In the genomic region with DNA sequence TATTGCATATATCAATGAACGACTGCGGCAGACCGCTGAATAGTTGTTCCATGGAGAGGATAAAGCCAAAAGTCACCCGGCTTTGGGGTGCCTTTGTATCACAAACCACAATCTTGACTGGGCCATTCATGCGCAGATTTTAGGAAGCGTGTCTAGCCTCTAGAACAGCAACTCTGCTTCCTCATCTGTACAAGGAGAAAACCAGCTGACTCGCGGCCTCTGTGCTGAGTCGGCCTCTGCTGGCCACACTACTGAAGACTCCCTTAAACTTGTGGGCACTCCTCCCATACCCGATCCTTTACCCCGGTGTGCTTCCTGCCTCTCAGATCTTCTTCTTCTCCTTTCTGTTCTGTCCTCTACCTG, we compare ENCODE assay signal across 9 cellular contexts. TPM values are rescaled to one million over a fixed set of nuclear protein-coding genes. Genes with fewer than 3 reads are reported as not detected.
DNase-seq lines count a peak whose midpoint lies in the region; ATAC-seq, FAIRE-seq and TF ChIP-seq lines count a peak whose summit lies in the region.
"Had no signal": no experiment of that assay in that cellular context is flagged by ENCODE, and none has a peak within 500 bp of the region (broad histone marks: within the 10 kb centered on the region; RNA-seq: fewer than 3 reads in every experiment).

No MANE protein-coding gene starts in this region.

- DNase-seq in A549 (ENCODE audit: low read depth in 1 of 2, low spot score in 1 of 2) (no peak), T-helper 22 cell (ENCODE audit: low read depth) (peak; percentile 61), medulla oblongata (ENCODE audit: extremely low spot score) (peak; percentile 90), NCI-H82 treated with DMSO at 0.1 percent for 48 hours (lab: John Stamatoyannopoulos, UW; ENCODE audit: unreplicated experiment) (no peak)

- ATAC-seq in A549 (peak; percentile 73 to 80; a peak in 5 of 6 replicates), GM18861 (IDR thresholded peaks at IDR 0.05; ENCODE audit: unreplicated experiment) (peak; percentile 46), HG03103 (IDR thresholded peaks at IDR 0.05; ENCODE audit: low read depth, unreplicated experiment) (peak; percentile 62)

- H3K27me3 ChIP-seq in duodenal mucosa (ENCODE audit: control insufficient read depth in 1 of 2, insufficient read depth in 2 of 2, low read length in 2 of 2), result no peaks in the 10 kb centered on the region
- no peaks in the 10 kb centered on the region for H3K27me3 ChIP-seq in stomach smooth muscle (ENCODE audit: control insufficient read depth in 1 of 2, insufficient read depth in 2 of 2, low read length in 2 of 2)

- CTCF ChIA-PET in A549 (lab: Yijun Ruan, JAX), result interaction anchor here (1.2 to 1.4 kb wide), 2 partner anchors 11 to 38 kb away, joined by 3 read pairs; partner anchors contain the start of gene PLCD1

- no peak for TF ChIP-seq CTCF in A549 (IDR thresholded peaks at IDR 0.05)

- POLR2A ChIA-PET in A549 (lab: Yijun Ruan, JAX), result no interaction called here

- H3K9ac ChIP-seq in duodenal mucosa (ENCODE audit: low read depth in 1 of 2, low read length in 2 of 2), result peak overlapping the region; percentile 22 to 63
- H3K9ac ChIP-seq in stomach smooth muscle (ENCODE audit: low read length in 2 of 2), result peak overlapping the region in 1 of 2 donors; percentile 47

- H3K4me3 ChIP-seq in A549 (no peak overlapping the region), duodenal mucosa (ENCODE audit: low read depth in 1 of 2, low read length in 2 of 2) (peak overlapping the region; percentile 60 to 79), stomach smooth muscle (ENCODE audit: low read length in 2 of 2) (peak overlapping the region; percentile 73 to 78)

- WGBS in A549 (ENCODE audit: missing lambda C conversion rate), result 80% methylated on average over 11 of the region's 11 CpGs

- no peak for TF ChIP-seq RAD21 in A549 (conservative IDR thresholded peaks at IDR 0.05 in 1 of 2, IDR thresholded peaks at IDR 0.05 in 1 of 2)

- FAIRE-seq in A549 (lab: Jason Lieb, UNC), result no peak
- FAIRE-seq: endometrium had no signal

- TF ChIP-seq POLR2A in A549 (IDR thresholded peaks at IDR 0.05; ENCODE audit: low read length), result no peak

- no peaks in the 10 kb centered on the region for H3K4me1 ChIP-seq in A549
- H3K4me1 ChIP-seq in duodenal mucosa (ENCODE audit: control insufficient read depth in 1 of 2, insufficient read depth in 2 of 2, low read length in 2 of 2), result peaks cover 11 to 19% of the 10 kb centered on the region in 2 donors
- peaks cover 10% of the 10 kb centered on the region for H3K4me1 ChIP-seq in stomach smooth muscle (ENCODE audit: control insufficient read depth, insufficient read depth, low read length)

- H3K36me3 ChIP-seq in duodenal mucosa (ENCODE audit: control insufficient read depth in 1 of 2, insufficient read depth in 2 of 2, low read length in 2 of 2) (no peaks in the 10 kb centered on the region), stomach smooth muscle (ENCODE audit: control insufficient read depth in 2 of 2, insufficient read depth in 2 of 2, low read length in 2 of 2) (no peaks in the 10 kb centered on the region)

- no peak overlapping the region for H3K4me2 ChIP-seq in A549

- no peaks in the 10 kb centered on the region for H3K9me3 ChIP-seq in A549
- H3K9me3 ChIP-seq in duodenal mucosa (ENCODE audit: control insufficient read depth in 1 of 2, low read length in 2 of 2), result no peaks in the 10 kb centered on the region
- no peaks in the 10 kb centered on the region for H3K9me3 ChIP-seq in stomach smooth muscle (ENCODE audit: control insufficient read depth in 2 of 2, low read length in 2 of 2)

- no peak overlapping the region for H3K27ac ChIP-seq in A549
- no peak overlapping the region for H3K27ac ChIP-seq in duodenal mucosa (ENCODE audit: low read depth, low read length)
- no peak overlapping the region for H3K27ac ChIP-seq in stomach smooth muscle (ENCODE audit: low read length)

- no peak for TF ChIP-seq EP300 in A549 (IDR thresholded peaks at IDR 0.05)

TF ChIP-seq in A549, 52 proteins besides CTCF, POLR2A, EP300 and RAD21:
- TF ChIP-seq RFX5 (IDR thresholded peaks at IDR 0.05) (no peak), CHD2 (IDR thresholded peaks at IDR 0.05; ENCODE audit: low read length, partially characterized antibody) (no peak), RCOR1 (IDR thresholded peaks at IDR 0.05; ENCODE audit: low read depth, low read length) (no peak), CHD4 (IDR thresholded peaks at IDR 0.05; ENCODE audit: borderline replicate concordance) (no peak), SMC3 (IDR thresholded peaks at IDR 0.05) (no peak), FOSL2 (IDR thresholded peaks at IDR 0.05) (no peak), FOSL2 (CRISPR knock-in tag; IDR thresholded peaks at IDR 0.05) (no peak), EHF (CRISPR knock-in tag; IDR thresholded peaks at IDR 0.05) (no peak), POLR2AphosphoS2 (conservative IDR thresholded peaks at IDR 0.05; ENCODE audit: low read length) (no peak)
- TF ChIP-seq, protein P1, sequence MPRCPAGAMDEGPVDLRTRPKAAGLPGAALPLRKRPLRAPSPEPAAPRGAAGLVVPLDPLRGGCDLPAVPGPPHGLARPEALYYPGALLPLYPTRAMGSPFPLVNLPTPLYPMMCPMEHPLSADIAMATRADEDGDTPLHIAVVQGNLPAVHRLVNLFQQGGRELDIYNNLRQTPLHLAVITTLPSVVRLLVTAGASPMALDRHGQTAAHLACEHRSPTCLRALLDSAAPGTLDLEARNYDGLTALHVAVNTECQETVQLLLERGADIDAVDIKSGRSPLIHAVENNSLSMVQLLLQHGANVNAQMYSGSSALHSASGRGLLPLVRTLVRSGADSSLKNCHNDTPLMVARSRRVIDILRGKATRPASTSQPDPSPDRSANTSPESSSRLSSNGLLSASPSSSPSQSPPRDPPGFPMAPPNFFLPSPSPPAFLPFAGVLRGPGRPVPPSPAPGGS (IDR thresholded peaks at IDR 0.05), result no peak

RNA-seq across cellular contexts. Expression of gene DLEC1, which starts 0.9 kb away (rescaled TPM):
- 0.10 and 0.13 TPM in 2 replicates for polyA plus RNA-seq in A549 (2011; rRNA removed)
- polyA plus RNA-seq in A549 (2012; cell fraction: cytosol; rRNA removed), result under 0.01 TPM in 1 of 2 replicates, not detected in the other
- polyA plus RNA-seq in A549 (2012; cell fraction: nucleus; rRNA removed), result 0.01 and 0.02 TPM in 2 replicates
- 0.03 to 0.07 TPM in 2 of 3 replicates, not detected in the other for polyA plus RNA-seq in A549 (2017; fragmentation: RNase III; extraction: RNeasy Plus Mini Kit Qiagen cat#74134 plus additional on column Dnase treatment)
- polyA minus RNA-seq in A549 (2011; rRNA and poly(A)+ RNA removed), result 0.10 and 1.3 TPM in 2 replicates

RNA-seq across cellular contexts. Expression of gene PLCD1, which starts 10.4 kb away (rescaled TPM):
- polyA plus RNA-seq in A549 (2011; rRNA removed) (4.8 and 6.0 TPM in 2 replicates), A549 (2017; fragmentation: RNase III; extraction: RNeasy Plus Mini Kit Qiagen cat#74134 plus additional on column Dnase treatment) (3.7 to 5.3 TPM (median 3.9 TPM) in 3 replicates)
- polyA plus RNA-seq in A549 (2012; cell fraction: cytosol; rRNA removed), result 3.5 and 3.8 TPM in 2 replicates
- 14.1 TPM in 2 replicates for polyA plus RNA-seq in A549 (2012; cell fraction: nucleus; rRNA removed)
- 8.1 and 11.0 TPM in 2 replicates for polyA minus RNA-seq in A549 (2011; rRNA and poly(A)+ RNA removed)

RNA-seq across cellular contexts. Expression of gene VILL, which starts 49.3 kb away (rescaled TPM):
- polyA plus RNA-seq in A549 (2011; rRNA removed) (0.22 and 0.49 TPM in 2 replicates), A549 (2017; fragmentation: RNase III; extraction: RNeasy Plus Mini Kit Qiagen cat#74134 plus additional on column Dnase treatment) (0.04 to 0.08 TPM (median 0.05 TPM) in 3 replicates)
- polyA plus RNA-seq in A549 (2012; cell fraction: cytosol; rRNA removed), result 0.16 and 0.23 TPM in 2 replicates
- 0.55 TPM in 2 replicates for polyA plus RNA-seq in A549 (2012; cell fraction: nucleus; rRNA removed)
- 0.49 and 0.91 TPM in 2 replicates for polyA minus RNA-seq in A549 (2011; rRNA and poly(A)+ RNA removed)

Comparison
In these comparisons a context has a peak if more than half of its experiments do, and no peak if none do; other contexts are left out.
1. DNase-seq: peak in T-helper 22 cell (single experiment) and medulla oblongata (single experiment); none in A549 (0 of 2) and NCI-H82 treated with DMSO at 0.1 percent for 48 hours (single experiment).
2. Peak in every context shown above with its lines, with median percentiles within 50 percentile points of each other: ATAC-seq.